8 cellular contexts compared by ENCODE assay signal in genomic region chr14:64755661-64756265, GRCh38. TPM values are rescaled to one million over a fixed set of nuclear protein-coding genes. Genes with fewer than 3 reads are reported as not detected.
A peak's percentile ranks its signal among the peaks of the same experiment; 100 is the strongest.
DNase-seq lines count a peak whose midpoint lies in the region; ATAC-seq lines count a peak whose summit lies in the region.

No MANE protein-coding gene starts in this region.

- peak; percentile 82 for DNase-seq in Daoy (ENCODE audit: low read depth)
- DNase-seq in RPMI7951 (ENCODE audit: low read depth), result peak; percentile 56
- DNase-seq in activated effector memory CD4-positive, alpha-beta T cell treated with anti-CD3 and anti-CD28 coated beads, Interleukin-2, amount 50 U/mL, for 16 hours, result peak; percentile 91
- peak; percentile 28 for DNase-seq in skeletal muscle cell (ENCODE audit: low read depth)
- no peak for DNase-seq in NCI-H345 treated with DMSO at 0.1 percent for 48 hours (lab: John Stamatoyannopoulos, UW; ENCODE audit: unreplicated experiment)
- DNase-seq in OCI-M2 (lab: John Stamatoyannopoulos, UW; ENCODE audit: unreplicated experiment), result no peak

- H3K4me3 ChIP-seq in skeletal muscle cell (ENCODE audit: low read depth, low read length), result no peak overlapping the region

- ATAC-seq in GM21529 (IDR thresholded peaks at IDR 0.05; ENCODE audit: unreplicated experiment) (no peak), HG03175 (IDR thresholded peaks at IDR 0.05; ENCODE audit: unreplicated experiment) (no peak)

RNA-seq across cellular contexts. Expression of gene PLEKHG3, which starts 51.5 kb away (rescaled TPM):
- total RNA-seq in Daoy (2014; rRNA removed; shearing (Covaris generic)), result 21.8 and 30.9 TPM in 2 replicates
- 1.8 and 1.9 TPM in 2 replicates for total RNA-seq in RPMI7951 (2014; rRNA removed; shearing (Covaris generic))

Comparison
In these comparisons a context has a peak if more than half of its experiments do, and no peak if none do; other contexts are left out.
1. DNase-seq: peak in Daoy (single experiment), RPMI7951 (single experiment), activated effector memory CD4-positive, alpha-beta T cell treated with anti-CD3 and anti-CD28 coated beads, Interleukin-2, amount 50 U/mL, for 16 hours (single experiment) and skeletal muscle cell (single experiment); none in NCI-H345 treated with DMSO at 0.1 percent for 48 hours (single experiment) and OCI-M2 (single experiment).